In genomic region chr20:64101731-64102621, GRCh38 we compare ENCODE assay signal across 8 cellular contexts. TPM values are rescaled to one million over a fixed set of nuclear protein-coding genes. Genes with fewer than 3 reads are reported as not detected.
DNase-seq lines count a peak whose midpoint lies in the region; TF ChIP-seq lines count a peak whose summit lies in the region.

No MANE protein-coding gene starts in this region.

- H3K27me3 Mint-ChIP-seq in mesothelial cell of epicardium (ENCODE audit: low read depth): peaks cover 55% of the 10 kb centered on the region

- TF ChIP-seq POLR2A in stomach (IDR thresholded peaks at IDR 0.05): no peak

- peaks cover 8 to 14% (median 12%) of the 10 kb centered on the region in 4 donors for H3K4me1 ChIP-seq in stomach

- H3K27me3 ChIP-seq in stomach: peaks cover 10 to 87% (median 42%) of the 10 kb centered on the region in 3 donors

- peaks cover 1% of the 10 kb centered on the region for H3K9me3 Mint-ChIP-seq in mesothelial cell of epicardium

- TF ChIP-seq EP300 in stomach (IDR thresholded peaks at IDR 0.05): no peak

- TF ChIP-seq CTCF in coronary artery (IDR thresholded peaks at IDR 0.05): no peak
- TF ChIP-seq CTCF in mesothelial cell of epicardium (IDR thresholded peaks at IDR 0.05; ENCODE audit: unreplicated experiment): peak; percentile 87
- peak in 4 of 7 experiments; percentile 8 to 61 (median 45) for TF ChIP-seq CTCF in stomach (IDR thresholded peaks at IDR 0.05)

- H3K36me3 Mint-ChIP-seq in mesothelial cell of epicardium: no peaks in the 10 kb centered on the region

- H3K36me3 ChIP-seq in stomach: peaks cover 0 to 10% (median 4%) of the 10 kb centered on the region in 4 donors

- DNase-seq in DMS53 treated with DMSO at 0.1 percent for 48 hours (lab: John Stamatoyannopoulos, UW; ENCODE audit: unreplicated experiment) (peak; percentile 13), LoVo (ENCODE audit: low spot score) (peak; percentile 10), coronary artery (ENCODE audit: low spot score) (no peak), mesothelial cell of epicardium (ENCODE audit: low spot score in 2 of 2, unreplicated experiment in 2 of 2) (peak in 1 of 2 experiments; percentile 76), stomach (peak; percentile 48), SW480 (ENCODE audit: low spot score) (no peak), DMS153 treated with DMSO at 0.1 percent for 48 hours (lab: John Stamatoyannopoulos, UW; ENCODE audit: unreplicated experiment) (no peak)
- peak; percentile 48 for DNase-seq in activated CD4-positive, alpha-beta T cell treated with anti-CD3 and anti-CD28 coated beads for 1 hour

- 6 to 22% (median 8%) methylated on average over 20 to 61 of the region's 64 CpGs for WGBS in stomach, 5 donors

- peaks cover 2% of the 10 kb centered on the region for H3K4me1 Mint-ChIP-seq in mesothelial cell of epicardium

- H3K27ac ChIP-seq in coronary artery (no peak overlapping the region), stomach (no peak overlapping the region)

- no peaks in the 10 kb centered on the region for H3K9me3 ChIP-seq in stomach

- H3K4me3 Mint-ChIP-seq in mesothelial cell of epicardium: peak overlapping the region; percentile 54

- no peak overlapping the region for H3K27ac Mint-ChIP-seq in mesothelial cell of epicardium

- intact Hi-C loops in stomach (cut with DNase I; ENCODE audit: low total_unique reads): no loop called here

- H3K4me3 ChIP-seq in coronary artery (peak overlapping the region; percentile 64), stomach (peak overlapping the region; percentile 36 to 54 (median 40))

RNA-seq across cellular contexts. Expression of gene NPBWR2, which starts 5.4 kb away (rescaled TPM):
- total RNA-seq in mesothelial cell of epicardium (not detected in 3 replicates), stomach (not detected)
- not detected for polyA plus RNA-seq in stomach

RNA-seq across cellular contexts. Expression of gene LKAAEAR1, which starts 17.8 kb away (rescaled TPM):
- total RNA-seq in mesothelial cell of epicardium: 0.36 TPM in 1 of 3 replicates, not detected in the others
- total RNA-seq in stomach: not detected
- under 1 TPM in 1 of 3 donors, not detected in 2; 0.23 TPM for polyA plus RNA-seq in stomach

RNA-seq across cellular contexts. Expression of gene OPRL1, which starts 22.1 kb away (rescaled TPM):
- 2.2 to 2.6 TPM (median 2.5 TPM) in 3 replicates for total RNA-seq in mesothelial cell of epicardium
- total RNA-seq in stomach: 1 to 10 TPM in 1 of 5 donors, under 1 TPM in 1, not detected in 3; 0.55 to 4.7 TPM
- polyA plus RNA-seq in stomach: under 1 TPM in 2 of 3 donors, not detected in 1; 0.18 to 0.25 TPM

RNA-seq across cellular contexts. Expression of gene RGS19, which starts 22.7 kb away (rescaled TPM):
- total RNA-seq in mesothelial cell of epicardium (7.0 to 8.1 TPM (median 7.9 TPM) in 3 replicates), stomach (10 to 100 TPM in 1 of 5 donors, 1 to 10 TPM in 1, not detected in 3; 3.1 to 10.1 TPM)
- polyA plus RNA-seq in stomach: 10 to 100 TPM in 2 of 3 donors, 1 to 10 TPM in 1; 8.1 to 17.2 (median 13.1) TPM

RNA-seq across cellular contexts. Expression of gene TCEA2, which starts 39.0 kb away (rescaled TPM):
- total RNA-seq in mesothelial cell of epicardium: 77.9 to 81.3 TPM (median 81.2 TPM) in 3 replicates
- 10 to 100 TPM in 4 of 5 donors, 1 to 10 TPM in 1; 3.1 to 30.7 (median 22.8) TPM for total RNA-seq in stomach
- 10 to 100 TPM; 21.0 to 35.5 (median 30.4) TPM for polyA plus RNA-seq in stomach

Comparison
In these comparisons a context has a peak if more than half of its experiments do, and no peak if none do; other contexts are left out.
1. DNase-seq: peak in DMS53 treated with DMSO at 0.1 percent for 48 hours (single experiment), LoVo (single experiment), activated CD4-positive, alpha-beta T cell treated with anti-CD3 and anti-CD28 coated beads for 1 hour (single experiment) and stomach (single experiment); none in coronary artery (single experiment), SW480 (single experiment) and DMS153 treated with DMSO at 0.1 percent for 48 hours (single experiment).